In the genomic region with DNA sequence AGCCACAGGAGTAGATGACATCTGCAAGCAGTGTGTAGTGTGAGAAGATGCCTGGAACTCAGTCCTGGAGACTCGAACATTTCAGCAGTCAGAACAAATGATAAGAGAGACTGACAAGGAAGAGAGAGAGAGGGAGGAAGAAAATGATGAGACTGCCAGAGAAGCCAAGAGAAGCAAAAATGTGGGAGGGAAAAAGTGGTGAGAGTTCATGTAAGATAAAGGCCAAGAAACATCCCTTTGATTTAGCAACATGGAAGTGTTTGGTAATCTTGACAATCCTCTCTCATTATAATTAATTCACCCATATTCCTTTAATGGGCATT, we compare ENCODE assay signal across 15 cellular contexts. TPM values are rescaled to one million over a fixed set of nuclear protein-coding genes. Genes with fewer than 3 reads are reported as not detected.
DNase-seq lines count a peak whose midpoint lies in the region; ATAC-seq, FAIRE-seq and TF ChIP-seq lines count a peak whose summit lies in the region.
"Had no signal": no experiment of that assay in that cellular context is flagged by ENCODE, and none has a peak within 500 bp of the region (broad histone marks: within the 10 kb centered on the region; RNA-seq: fewer than 3 reads in every experiment).

No MANE protein-coding gene starts in this region.

- H3K27me3 ChIP-seq in SJCRH30 (no peaks in the 10 kb centered on the region), psoas muscle (ENCODE audit: insufficient read depth in 3 of 3, low read length in 2 of 3) (no peaks in the 10 kb centered on the region)
- H3K27me3 ChIP-seq: right lobe of liver had no signal

- no peak for DNase-seq in A549 (ENCODE audit: low read depth in 1 of 2, low spot score in 1 of 2)
- no peak for DNase-seq in SJCRH30
- DNase-seq in fibroblast of pulmonary artery (ENCODE audit: low read depth): peak; percentile 44
- no peak for DNase-seq in psoas muscle
- no peak for DNase-seq in islet precursor cell
- no peak for DNase-seq in activated CD4-positive, alpha-beta T cell treated with anti-CD3 and anti-CD28 coated beads, Interleukin-2, amount 50 U/mL, for 4 hours
- DNase-seq in activated naive CD4-positive, alpha-beta T cell treated with anti-CD3 and anti-CD28 coated beads, Interleukin-2, amount 10 ng/mL, durations not matched to agents 7 days and 5 days: no peak
- no peak for DNase-seq in stimulated activated CD4-positive, alpha-beta T cell treated with anti-CD3 and anti-CD28 coated beads, Interleukin-12 subunit alpha, Interleukin-12 subunit beta, amount 100 ng/mL, for 4 hours
- DNase-seq: activated CD4-positive, CD25-positive, alpha-beta regulatory T cell; activated T-cell treated with anti-CD3 and anti-CD28 coated beads, Interleukin-2, amount 50 U/mL, for 48 hours; GOT3; NCI-H1105; right lobe of liver; SHP77 had no signal

- no peak for TF ChIP-seq RAD21 in A549 (conservative IDR thresholded peaks at IDR 0.05 in 1 of 2, IDR thresholded peaks at IDR 0.05 in 1 of 2)

- TF ChIP-seq POLR2A in A549 (IDR thresholded peaks at IDR 0.05; ENCODE audit: low read length): no peak

- WGBS in A549 (ENCODE audit: missing lambda C conversion rate): 27% methylated on average over 1 of the region's 1 CpG
- WGBS in psoas muscle, 3 donors: 48 to 73% (median 60%) methylated on average over 1 of the region's 1 CpG

- POLR2A ChIA-PET in A549 (lab: Yijun Ruan, JAX): interaction anchor here (1.7 kb wide), 1 partner anchor 20 kb away, joined by 4 read pairs; no protein-coding TSS in a partner anchor

- no peak for FAIRE-seq in A549 (lab: Jason Lieb, UNC)
- FAIRE-seq: GM12891 had no signal

- no peaks in the 10 kb centered on the region for H3K9me3 Mint-ChIP-seq in activated naive CD4-positive, alpha-beta T cell treated with anti-CD3 and anti-CD28 coated beads, Interleukin-2, amount 10 ng/mL, durations not matched to agents 7 days and 5 days

- H3K4me3 ChIP-seq in A549: no peak overlapping the region
- H3K4me3 ChIP-seq in SJCRH30: no peak overlapping the region
- H3K4me3 ChIP-seq in fibroblast of pulmonary artery (replicated peaks; ENCODE audit: low read depth, low read length): no peak overlapping the region
- H3K4me3 ChIP-seq in psoas muscle: no peak overlapping the region
- H3K4me3 ChIP-seq: right lobe of liver had no signal

- no peaks in the 10 kb centered on the region for H3K9me3 ChIP-seq in A549
- H3K9me3 ChIP-seq in SJCRH30 (replicated peaks): no peaks in the 10 kb centered on the region
- no peaks in the 10 kb centered on the region for H3K9me3 ChIP-seq in psoas muscle
- H3K9me3 ChIP-seq: right lobe of liver had no signal

- H3K27ac ChIP-seq in A549: peak overlapping the region; percentile 16 to 62; a peak in 3 of 6 replicates
- H3K27ac ChIP-seq in SJCRH30: peak overlapping the region; percentile 67; the same call in 1 of the 2 replicates
- peak overlapping the region; percentile 90 for H3K27ac ChIP-seq in psoas muscle

- H3K27ac Mint-ChIP-seq in activated naive CD4-positive, alpha-beta T cell treated with anti-CD3 and anti-CD28 coated beads, Interleukin-2, amount 10 ng/mL, durations not matched to agents 7 days and 5 days: no peak overlapping the region

- H3K4me1 ChIP-seq in A549 (peaks cover 38% of the 10 kb centered on the region), SJCRH30 (peaks cover 34% of the 10 kb centered on the region), psoas muscle (peaks cover 53% of the 10 kb centered on the region)

- CTCF ChIA-PET in A549 (lab: Yijun Ruan, JAX): interaction anchor here (0.7 to 2.3 kb wide), 4 partner anchors 9 to 274 kb away, joined by 3 to 10 read pairs (median 4); no protein-coding TSS in a partner anchor
- CTCF ChIA-PET in activated naive CD4-positive, alpha-beta T cell treated with anti-CD3 and anti-CD28 coated beads, Interleukin-2, amount 10 ng/mL, durations not matched to agents 7 days and 5 days (lab: Charles Lee): no interaction called here

- H3K4me2 ChIP-seq in A549: peak overlapping the region; percentile 64

- TF ChIP-seq EP300 in A549 (IDR thresholded peaks at IDR 0.05): no peak

- H3K4me1 Mint-ChIP-seq in activated naive CD4-positive, alpha-beta T cell treated with anti-CD3 and anti-CD28 coated beads, Interleukin-2, amount 10 ng/mL, durations not matched to agents 7 days and 5 days: no peaks in the 10 kb centered on the region

- intact Hi-C loops in psoas muscle (cut with DNase I): no loop called here

- H3K27me3 Mint-ChIP-seq in activated naive CD4-positive, alpha-beta T cell treated with anti-CD3 and anti-CD28 coated beads, Interleukin-2, amount 10 ng/mL, durations not matched to agents 7 days and 5 days: no peaks in the 10 kb centered on the region

- no peaks in the 10 kb centered on the region for H3K36me3 Mint-ChIP-seq in activated naive CD4-positive, alpha-beta T cell treated with anti-CD3 and anti-CD28 coated beads, Interleukin-2, amount 10 ng/mL, durations not matched to agents 7 days and 5 days

- no peak; a peak in 1 of 6 replicates for ATAC-seq in A549
- no peak for ATAC-seq in psoas muscle

- TF ChIP-seq CTCF in A549 (IDR thresholded peaks at IDR 0.05): no peak
- TF ChIP-seq CTCF in fibroblast of pulmonary artery (IDR thresholded peaks at IDR 0.05; ENCODE audit: low read length, missing control alignments): no peak
- no peak for TF ChIP-seq CTCF in psoas muscle (IDR thresholded peaks at IDR 0.05)

- no peaks in the 10 kb centered on the region for H3K36me3 ChIP-seq in SJCRH30
- no peaks in the 10 kb centered on the region for H3K36me3 ChIP-seq in psoas muscle (ENCODE audit: insufficient read depth in 1 of 2, low read depth in 1 of 2)
- H3K36me3 ChIP-seq: right lobe of liver had no signal

- H3K4me3 Mint-ChIP-seq in activated naive CD4-positive, alpha-beta T cell treated with anti-CD3 and anti-CD28 coated beads, Interleukin-2, amount 10 ng/mL, durations not matched to agents 7 days and 5 days: no peak overlapping the region

TF ChIP-seq in A549, 52 proteins besides CTCF, POLR2A, EP300 and RAD21:
- TF ChIP-seq EHMT2 (IDR thresholded peaks at IDR 0.05; ENCODE audit: low read depth) (no peak), MYC (IDR thresholded peaks at IDR 0.05; ENCODE audit: borderline replicate concordance, low read length) (no peak), TP53 (CRISPR knock-in tag; IDR thresholded peaks at IDR 0.05) (no peak), FOXS1 (CRISPR knock-in tag; IDR thresholded peaks at IDR 0.05) (no peak), ZFP36 (IDR thresholded peaks at IDR 0.05; ENCODE audit: borderline replicate concordance, partially characterized antibody) (no peak), SREBF2 (IDR thresholded peaks at IDR 0.05) (no peak), POLR2AphosphoS2 (conservative IDR thresholded peaks at IDR 0.05; ENCODE audit: low read length) (no peak), CHD2 (IDR thresholded peaks at IDR 0.05; ENCODE audit: low read length, partially characterized antibody) (no peak), KDM5A (IDR thresholded peaks at IDR 0.05) (no peak), CBX2 (IDR thresholded peaks at IDR 0.05; ENCODE audit: borderline replicate concordance, low read depth) (no peak), NPAS2 (CRISPR knock-in tag; IDR thresholded peaks at IDR 0.05; ENCODE audit: borderline replicate concordance) (no peak), EHF (CRISPR knock-in tag; IDR thresholded peaks at IDR 0.05) (no peak), ZC3H11A (IDR thresholded peaks at IDR 0.05) (no peak), KDM1A (IDR thresholded peaks at IDR 0.05; ENCODE audit: low read depth) (no peak), FOSB (CRISPR knock-in tag; IDR thresholded peaks at IDR 0.05) (no peak), ZNF302 (CRISPR knock-in tag; IDR thresholded peaks at IDR 0.05) (no peak)
- TF ChIP-seq, protein P1, sequence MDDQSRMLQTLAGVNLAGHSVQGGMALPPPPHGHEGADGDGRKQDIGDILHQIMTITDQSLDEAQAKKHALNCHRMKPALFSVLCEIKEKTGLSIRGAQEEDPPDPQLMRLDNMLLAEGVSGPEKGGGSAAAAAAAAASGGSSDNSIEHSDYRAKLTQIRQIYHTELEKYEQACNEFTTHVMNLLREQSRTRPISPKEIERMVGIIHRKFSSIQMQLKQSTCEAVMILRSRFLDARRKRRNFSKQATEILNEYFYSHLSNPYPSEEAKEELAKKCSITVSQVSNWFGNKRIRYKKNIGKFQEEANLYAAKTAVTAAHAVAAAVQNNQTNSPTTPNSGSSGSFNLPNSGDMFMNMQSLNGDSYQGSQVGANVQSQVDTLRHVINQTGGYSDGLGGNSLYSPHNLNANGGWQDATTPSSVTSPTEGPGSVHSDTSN (IDR thresholded peaks at IDR 0.05): no peak

RNA-seq across cellular contexts. Expression of a gene that starts 42.6 kb away (rescaled TPM):
- polyA plus RNA-seq in A549 (2011; rRNA removed): 21.4 and 23.4 TPM in 2 replicates
- 3.5 TPM in 2 replicates for polyA plus RNA-seq in A549 (2012; cell fraction: cytosol; rRNA removed)
- 3.3 and 5.4 TPM in 2 replicates for polyA plus RNA-seq in A549 (2012; cell fraction: nucleus; rRNA removed)
- polyA plus RNA-seq in A549 (2017; fragmentation: RNase III; extraction: RNeasy Plus Mini Kit Qiagen cat#74134 plus additional on column Dnase treatment): 9.0 to 12.0 TPM (median 10.1 TPM) in 3 replicates
- 27.3 and 29.3 TPM in 2 replicates for polyA minus RNA-seq in A549 (2011; rRNA and poly(A)+ RNA removed)
- 31.1 and 36.1 TPM in 2 replicates for total RNA-seq in SJCRH30 (2014; rRNA removed; shearing (Covaris generic))
- 10 to 100 TPM in 3 of 4 donors, 1 to 10 TPM in 1; 8.3 to 25.3 (median 17.5) TPM for total RNA-seq in psoas muscle
- 1 to 10 TPM; 5.6 to 9.0 (median 8.1) TPM for polyA plus RNA-seq in psoas muscle

Comparison
In these comparisons a context has a peak if more than half of its experiments do, and no peak if none do; other contexts are left out.
1. H3K27ac ChIP-seq: peak in every context shown above with its lines; median percentile 90 in psoas muscle; 67 in SJCRH30; 39 in A549.